Comparison of ENCODE assay signal across 18 cellular contexts in the genomic region with DNA sequence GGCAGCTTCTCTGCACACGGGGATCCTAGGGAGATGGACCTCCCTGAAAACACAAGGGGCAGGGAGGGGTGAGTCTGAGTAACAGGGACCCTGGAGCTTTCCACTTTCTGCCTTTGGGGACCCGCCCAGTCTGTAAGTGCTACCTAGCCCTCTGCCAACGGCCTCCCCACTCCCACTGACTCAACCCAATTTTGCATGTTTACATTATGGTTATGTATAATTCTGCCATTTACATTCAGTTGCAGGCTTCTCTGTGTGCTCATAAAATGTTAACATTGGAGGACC.
DNase-seq lines count a peak whose midpoint lies in the region; ATAC-seq, FAIRE-seq and TF ChIP-seq lines count a peak whose summit lies in the region.
"Had no signal": no experiment of that assay in that cellular context is flagged by ENCODE, and none has a peak within 500 bp of the region (broad histone marks: within the 10 kb centered on the region; RNA-seq: fewer than 3 reads in every experiment).

No MANE protein-coding gene starts in this region.

- peaks cover 19% of the 10 kb centered on the region for H3K4me1 ChIP-seq in BLaER1
- peaks cover 18% of the 10 kb centered on the region for H3K4me1 ChIP-seq in Loucy (ENCODE audit: insufficient read depth, low read length, poor library complexity, severe bottlenecking)

- H4K20me1 ChIP-seq in BLaER1 = peaks cover 91% of the 10 kb centered on the region
- H4K20me1 ChIP-seq in Loucy (ENCODE audit: insufficient read depth, low read length, poor library complexity, severe bottlenecking) = no peaks in the 10 kb centered on the region

- DNase-seq in NCI-H526 treated with DMSO at 0.1 percent for 48 hours (lab: John Stamatoyannopoulos, UW) = peak; percentile 97
- no peak for DNase-seq in dorsolateral prefrontal cortex
- DNase-seq in foreskin fibroblast = no peak
- no peak for DNase-seq in GM19239 (ENCODE audit: insufficient read length, low spot score)
- DNase-seq in SW 1271 (lab: John Stamatoyannopoulos, UW) = no peak
- DNase-seq: Caco-2, DMS53, NCI-H1105, NCI-H2107, NCI-H226, NCI-H82, SIG-M5 had no signal

- H3K27me3 ChIP-seq in BLaER1 (peaks cover 99% of the 10 kb centered on the region), Loucy (ENCODE audit: insufficient read depth, low read length, poor library complexity, severe bottlenecking) (no peaks in the 10 kb centered on the region), dorsolateral prefrontal cortex (no peaks in the 10 kb centered on the region)

- TF ChIP-seq CTCF in Loucy (conservative IDR thresholded peaks at IDR 0.05; ENCODE audit: low read length) (no peak), dorsolateral prefrontal cortex (IDR thresholded peaks at IDR 0.05 in 54 of 56, conservative IDR thresholded peaks at IDR 0.05 in 2 of 56; ENCODE audit: low read depth in 1 of 56, partially characterized antibody in 56 of 56) (no peak), foreskin fibroblast (IDR thresholded peaks at IDR 0.05; ENCODE audit: low read depth, low read length) (no peak)

- no peak overlapping the region for H3K9ac ChIP-seq in BLaER1
- H3K9ac ChIP-seq in Loucy (ENCODE audit: low read depth, low read length, poor library complexity, severe bottlenecking) = no peak overlapping the region

- no peak for FAIRE-seq in GM19239 (lab: Jason Lieb, UNC)
- FAIRE-seq: A204.1, HTR-8/SVneo had no signal

- H3K36me3 ChIP-seq in BLaER1 (no peaks in the 10 kb centered on the region), Loucy (ENCODE audit: insufficient read depth, low read length) (no peaks in the 10 kb centered on the region)

- H3K9me2 ChIP-seq in Loucy (replicated peaks; ENCODE audit: low read depth, low read length) = no peaks in the 10 kb centered on the region

- H3K9me3 ChIP-seq in BLaER1 (no peaks in the 10 kb centered on the region), Loucy (ENCODE audit: insufficient read depth, low read depth, low read length) (no peaks in the 10 kb centered on the region)
- H3K9me3 ChIP-seq: Caco-2 had no signal

- no peaks in the 10 kb centered on the region for H3K79me2 ChIP-seq in Loucy (ENCODE audit: insufficient read depth, low read length)

- no peak overlapping the region for H2AFZ ChIP-seq in Loucy (ENCODE audit: low read length)

- H3F3A ChIP-seq in Loucy (ENCODE audit: low read depth) = no peaks in the 10 kb centered on the region

- no peak for ATAC-seq in GM18870 (IDR thresholded peaks at IDR 0.05; ENCODE audit: unreplicated experiment)
- ATAC-seq: GM23338 had no signal

- intact Hi-C loops in dorsolateral prefrontal cortex (cut with DNase I) = no loop called here

- no peak overlapping the region for H3K4me3 ChIP-seq in BLaER1
- no peak overlapping the region for H3K4me3 ChIP-seq in Loucy (ENCODE audit: low read length, poor library complexity, severe bottlenecking)
- no peak overlapping the region for H3K4me3 ChIP-seq in dorsolateral prefrontal cortex
- no peak overlapping the region for H3K4me3 ChIP-seq in foreskin fibroblast (ENCODE audit: low read depth in 1 of 2, low read length in 2 of 2)
- H3K4me3 ChIP-seq: GM23338 had no signal

- H3K27ac ChIP-seq in BLaER1 (no peak overlapping the region), dorsolateral prefrontal cortex (peak overlapping the region in 52 of 59 donors; percentile 18 to 99 (median 82))

- H3K4me2 ChIP-seq in BLaER1 = peak overlapping the region; percentile 76
- peak overlapping the region; percentile 33 for H3K4me2 ChIP-seq in Loucy (ENCODE audit: low read depth, low read length, poor library complexity, severe bottlenecking)
- H3K4me2 ChIP-seq: GM23338 had no signal
